9 cellular contexts compared by ENCODE assay signal in genomic region chr1:243421784-243422183, GRCh38.
DNase-seq lines count a peak whose midpoint lies in the region; ATAC-seq, FAIRE-seq and TF ChIP-seq lines count a peak whose summit lies in the region.
"Had no signal": no experiment of that assay in that cellular context is flagged by ENCODE, and none has a peak within 500 bp of the region (broad histone marks: within the 10 kb centered on the region; RNA-seq: fewer than 3 reads in every experiment).

No MANE protein-coding gene starts in this region.

- no peaks in the 10 kb centered on the region; the same call in 1 of the 2 replicates for H4K20me1 ChIP-seq in OCI-LY7 (ENCODE audit: insufficient read depth, low read length)

- H3K4me1 ChIP-seq in mucosa of descending colon (ENCODE audit: low read depth) (peaks cover 2% of the 10 kb centered on the region), OCI-LY7 (ENCODE audit: insufficient read depth, low read length, poor library complexity, severe bottlenecking) (no peaks in the 10 kb centered on the region)

- no peaks in the 10 kb centered on the region for H3K79me2 ChIP-seq in OCI-LY7 (ENCODE audit: insufficient read depth, low read depth, low read length)

- H3K27me3 Mint-ChIP-seq in T-cell (no peaks in the 10 kb centered on the region), brain (no peaks in the 10 kb centered on the region)
- H3K27me3 Mint-ChIP-seq: IgD-negative memory B cell had no signal

- H3K4me3 Mint-ChIP-seq in T-cell (peak overlapping the region; percentile 57 to 72 (median 67)), brain (peak overlapping the region in 3 of 5 experiments; percentile 46 to 81 (median 71))

- DNase-seq in D721Med (ENCODE audit: insufficient read length, low spot score) (no peak), LHCN-M2 (ENCODE audit: low read depth) (peak; percentile 86), T-cell (peak in 33 of 34 experiments; percentile 3 to 51 (median 24)), mucosa of descending colon (peak in 2 of 3 donors; percentile 35 to 41), stromal cell of bone marrow (ENCODE audit: low read depth) (peak; percentile 19), OCI-LY7 (ENCODE audit: low spot score) (no peak)

- H3K9me2 ChIP-seq in OCI-LY7 (ENCODE audit: insufficient read depth, low read length), result no peaks in the 10 kb centered on the region

- H3K9me3 ChIP-seq in mucosa of descending colon, result no peaks in the 10 kb centered on the region
- no peaks in the 10 kb centered on the region for H3K9me3 ChIP-seq in OCI-LY7 (ENCODE audit: low read length)

- no peaks in the 10 kb centered on the region for H3K36me3 ChIP-seq in mucosa of descending colon (ENCODE audit: low read depth)
- no peaks in the 10 kb centered on the region for H3K36me3 ChIP-seq in OCI-LY7 (ENCODE audit: insufficient read depth, low read length)

- BruUV-seq in OCI-LY7 (replicated peaks; lab: Mats Ljungman, UMichigan), result no TSS peak

- no peak overlapping the region for H2AFZ ChIP-seq in OCI-LY7 (ENCODE audit: low read length)

- H3K4me1 Mint-ChIP-seq in T-cell (peaks cover 20 to 25% (median 21%) of the 10 kb centered on the region in 3 donors), brain (peaks cover 27% of the 10 kb centered on the region)

- H3K4me3 ChIP-seq in mucosa of descending colon, result no peak overlapping the region
- H3K4me3 ChIP-seq in OCI-LY7 (ENCODE audit: low read depth, low read length, poor library complexity, severe bottlenecking), result no peak overlapping the region

- intact Hi-C loops in mucosa of descending colon (cut with DNase I, micrococcal nuclease) (no loop called here), OCI-LY7 (cut with micrococcal nuclease; ENCODE audit: unreplicated experiment) (no loop called here)

- no peak overlapping the region for H3K4me2 ChIP-seq in OCI-LY7 (ENCODE audit: low read length)

- TF ChIP-seq CTCF in D721Med (IDR thresholded peaks at IDR 0.05; ENCODE audit: insufficient read depth, missing control alignments), result no peak
- no peak for TF ChIP-seq CTCF in brain (conservative IDR thresholded peaks at IDR 0.05)
- no peak for TF ChIP-seq CTCF in mucosa of descending colon (IDR thresholded peaks at IDR 0.05)
- no peak for TF ChIP-seq CTCF in OCI-LY7 (conservative IDR thresholded peaks at IDR 0.05; ENCODE audit: low read length)

- POLR2A ChIA-PET in T-cell (lab: Charles Lee) (no interaction called here), OCI-LY7 (lab: Charles Lee) (interaction anchor here (1.0 kb wide), 1 partner anchor 21 kb away, joined by 3 read pairs; no protein-coding TSS in a partner anchor)

- peak; percentile 88 for FAIRE-seq in D721Med (lab: Jason Lieb, UNC)

- peak overlapping the region; percentile 7 to 33 for H3K27ac Mint-ChIP-seq in T-cell
- H3K27ac Mint-ChIP-seq in brain, result peak overlapping the region; percentile 26 to 97 (median 83)

- ATAC-seq in GM21447 (IDR thresholded peaks at IDR 0.05; ENCODE audit: unreplicated experiment), result peak; percentile 95
- peak; percentile 79 to 98 (median 95) for ATAC-seq in T-cell (replicated peaks in 1 of 4)
- peak; percentile 99 for ATAC-seq in mucosa of descending colon

- no peak overlapping the region for H3K27ac ChIP-seq in OCI-LY7 (ENCODE audit: low read depth, low read length, poor library complexity, severe bottlenecking)

- H3K36me3 Mint-ChIP-seq in T-cell (peaks cover 31% of the 10 kb centered on the region), brain (peaks cover 30% of the 10 kb centered on the region)

- CTCF ChIA-PET in T-cell (lab: Charles Lee) (interaction anchor here in 1 of 2 donors (1.0 to 1.3 kb wide), 2 partner anchors 13 to 653 kb away, joined by 3 to 5 read pairs; no protein-coding TSS in a partner anchor), OCI-LY7 (lab: Charles Lee; ENCODE audit: unreplicated experiment) (no interaction called here)

- H3K9me3 Mint-ChIP-seq in T-cell, result no peaks in the 10 kb centered on the region
- H3K9me3 Mint-ChIP-seq in brain, result peaks cover 0 to 3% (median 0%) of the 10 kb centered on the region in 5 experiments
- H3K9me3 Mint-ChIP-seq: IgD-negative memory B cell had no signal

Comparison
In these comparisons a context has a peak if more than half of its experiments do, and no peak if none do; other contexts are left out.
1. DNase-seq: peak in LHCN-M2 (single experiment), T-cell (33 of 34), mucosa of descending colon (2 of 3) and stromal cell of bone marrow (single experiment); none in D721Med (single experiment) and OCI-LY7 (single experiment).
2. Peak in every context shown above with its lines, with median percentiles within 50 percentile points of each other: ATAC-seq.